In the genomic region with DNA sequence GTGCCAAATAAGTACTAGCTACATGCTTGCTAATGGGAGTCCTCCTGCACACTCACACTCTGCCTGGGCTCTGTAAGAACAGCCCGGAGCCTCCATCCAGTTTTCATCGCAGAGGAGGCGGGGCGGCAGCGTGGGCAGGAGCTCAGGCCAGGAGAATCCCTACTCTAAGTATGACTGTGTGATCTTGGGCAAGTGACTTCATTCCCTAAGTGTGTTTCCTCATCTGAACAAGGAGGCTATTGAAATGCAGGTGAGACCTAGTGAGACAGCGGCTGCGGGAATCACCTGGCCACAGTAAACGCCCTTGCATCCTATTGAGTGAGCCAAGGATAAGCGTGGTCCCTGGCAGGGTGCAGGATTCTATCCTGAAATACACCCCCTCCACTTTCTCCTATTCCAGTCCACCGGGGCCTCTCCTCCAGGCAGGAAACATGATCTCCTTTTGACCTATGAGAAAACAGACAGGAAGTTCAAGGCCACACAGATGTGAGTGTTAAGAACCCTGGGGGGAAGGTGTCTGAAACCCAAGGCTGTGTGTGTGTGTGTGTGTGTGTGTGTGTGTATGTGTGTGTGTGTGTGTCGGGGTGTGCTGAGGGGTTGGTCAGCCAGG, we compare ENCODE assay signal across 11 cellular contexts. TPM values are rescaled to one million over a fixed set of nuclear protein-coding genes. Genes with fewer than 3 reads are reported as not detected.
A peak's percentile ranks its signal among the peaks of the same experiment; 100 is the strongest.
DNase-seq lines count a peak whose midpoint lies in the region; ATAC-seq, FAIRE-seq and TF ChIP-seq lines count a peak whose summit lies in the region.
"Had no signal": no experiment of that assay in that cellular context is flagged by ENCODE, and none has a peak within 500 bp of the region (broad histone marks: within the 10 kb centered on the region; RNA-seq: fewer than 3 reads in every experiment).

No MANE protein-coding gene starts in this region.

- H2BK120ac ChIP-seq in H1 (replicated peaks; ENCODE audit: low read depth, low read length), result no peak overlapping the region

- DNase-seq in activated T-cell treated with anti-CD3 and anti-CD28 coated beads, Interleukin-2, amount 50 U/mL, for 72 hours, result peak; percentile 37 to 47
- DNase-seq in activated T-cell treated with anti-CD3 and anti-CD28 coated beads for 4 hours (no peak), OCI-LY7 (ENCODE audit: low spot score) (peak; percentile 86), H1 (ENCODE audit: low read depth in 1 of 2, low spot score in 2 of 2) (no peak), T-helper 9 cell (no peak)
- DNase-seq in activated CD8-positive, alpha-beta memory T cell treated with anti-CD3 and anti-CD28 coated beads, Interleukin-2, amount 50 U/mL, for 4 hours, result no peak
- DNase-seq: activated T-cell treated with anti-CD3 and anti-CD28 coated beads, Interleukin-2, amount 50 U/mL, for 1 hour; NCI-H526 treated with DMSO at 0.1 percent for 48 hours; nucleus accumbens had no signal

- H2BK12ac ChIP-seq in H1 (ENCODE audit: low read depth, low read length), result 0 out of 2 replicates have a peak overlapping the region, but pooled peaks have one; percentile 23

- POLR2A ChIA-PET in OCI-LY7 (lab: Charles Lee) (no interaction called here), H1 (lab: Charles Lee; ENCODE audit: partially characterized antibody) (interaction anchor here (1.2 to 1.5 kb wide), 2 partner anchors 12 to 105 kb away, joined by 5 to 6 read pairs; no protein-coding TSS in a partner anchor)

- no peak overlapping the region for H3K9ac ChIP-seq in H1 (replicated peaks in 1 of 4; ENCODE audit: extremely low read depth in 1 of 4, low read depth in 3 of 4, low read length in 3 of 4)

- H3K4me3 ChIP-seq in OCI-LY7 (ENCODE audit: low read depth, low read length, poor library complexity, severe bottlenecking) (peak overlapping the region; percentile 14), H1 (ENCODE audit: extremely low read depth in 1 of 4, insufficient read depth in 2 of 4, low read depth in 3 of 4, low read length in 4 of 4) (no peak overlapping the region; a peak in 1 of 8 replicates)

- H3K36me3 Mint-ChIP-seq in activated T-cell treated with anti-CD3 and anti-CD28 coated beads, Interleukin-2, amount 50 U/mL, for 72 hours (ENCODE audit: insufficient read depth in 2 of 2), result no peaks in the 10 kb centered on the region
- H3K36me3 Mint-ChIP-seq in stimulated activated memory B cell treated with anti-CD40 and anti-IgM and Interleukin-4, amounts not matched to agents 10 μg/mL and 1 μg/mL and 100 μg/mL, for 72 hours, result no peaks in the 10 kb centered on the region

- no peak overlapping the region for H4K91ac ChIP-seq in H1 (replicated peaks; ENCODE audit: insufficient read length, low read length)

- peaks cover 60% of the 10 kb centered on the region for H3K4me1 ChIP-seq in OCI-LY7 (ENCODE audit: insufficient read depth, low read length, poor library complexity, severe bottlenecking)
- H3K4me1 ChIP-seq in H1 (replicated peaks in 1 of 4; ENCODE audit: control insufficient read depth in 3 of 4, insufficient read depth in 4 of 4, low read length in 3 of 4), result peaks cover 4 to 14% (median 6%) of the 10 kb centered on the region in 4 experiments

- H3K4ac ChIP-seq in H1 (replicated peaks; ENCODE audit: insufficient read length, low read depth, low read length), result no peak overlapping the region

- peaks cover 5% of the 10 kb centered on the region for H3K27me3 Mint-ChIP-seq in activated T-cell treated with anti-CD3 and anti-CD28 coated beads, Interleukin-2, amount 50 U/mL, for 72 hours (ENCODE audit: low read depth)
- H3K27me3 Mint-ChIP-seq in stimulated activated memory B cell treated with anti-CD40 and anti-IgM and Interleukin-4, amounts not matched to agents 10 μg/mL and 1 μg/mL and 100 μg/mL, for 72 hours, result no peaks in the 10 kb centered on the region

- TF ChIP-seq POLR2A in H1 (IDR thresholded peaks at IDR 0.05; ENCODE audit: control extremely low read depth in 1 of 2, low read depth in 2 of 2, low read length in 2 of 2), result no peak

- TF ChIP-seq CTCF in OCI-LY7 (conservative IDR thresholded peaks at IDR 0.05; ENCODE audit: low read length) (no peak), H1 (IDR thresholded peaks at IDR 0.05; ENCODE audit: control extremely low read depth in 1 of 3, insufficient read depth in 1 of 3, low read depth in 1 of 3, low read length in 3 of 3) (no peak)

- no peaks in the 10 kb centered on the region for H3K79me1 ChIP-seq in H1 (ENCODE audit: low read depth, low read length)

- H3K79me2 ChIP-seq in OCI-LY7 (ENCODE audit: insufficient read depth, low read depth, low read length), result no peaks in the 10 kb centered on the region
- H3K79me2 ChIP-seq in H1 (ENCODE audit: control insufficient read depth in 1 of 2, insufficient read depth in 2 of 2, low read length in 2 of 2), result no peaks in the 10 kb centered on the region

- H4K5ac ChIP-seq in H1 (ENCODE audit: insufficient read length, low read depth, low read length), result no peak overlapping the region

- peak overlapping the region; percentile 57 for H3K4me2 ChIP-seq in OCI-LY7 (ENCODE audit: low read length)
- H3K4me2 ChIP-seq in H1 (ENCODE audit: insufficient read depth in 1 of 2, low read depth in 2 of 2, low read length in 2 of 2), result peak overlapping the region; percentile 21 to 39

- no peaks in the 10 kb centered on the region for H3K23me2 ChIP-seq in H1 (ENCODE audit: low read depth, low read length)

- peak overlapping the region; percentile 3 for H3K27ac Mint-ChIP-seq in activated T-cell treated with anti-CD3 and anti-CD28 coated beads, Interleukin-2, amount 50 U/mL, for 72 hours
- peak overlapping the region; percentile 18 for H3K27ac Mint-ChIP-seq in stimulated activated memory B cell treated with anti-CD40 and anti-IgM and Interleukin-4, amounts not matched to agents 10 μg/mL and 1 μg/mL and 100 μg/mL, for 72 hours

- H3K4me3 Mint-ChIP-seq in activated T-cell treated with anti-CD3 and anti-CD28 coated beads, Interleukin-2, amount 50 U/mL, for 72 hours, result peak overlapping the region; percentile 7 to 34
- H3K4me3 Mint-ChIP-seq in stimulated activated memory B cell treated with anti-CD40 and anti-IgM and Interleukin-4, amounts not matched to agents 10 μg/mL and 1 μg/mL and 100 μg/mL, for 72 hours, result no peak overlapping the region

- peaks cover 21 to 70% (median 62%) of the 10 kb centered on the region in 4 experiments for H3K27me3 ChIP-seq in H1 (replicated peaks in 1 of 4; ENCODE audit: control insufficient read depth in 3 of 4, extremely low read depth in 1 of 4, insufficient read depth in 3 of 4, low read length in 3 of 4)

- H4K8ac ChIP-seq in H1 (ENCODE audit: extremely low read depth, insufficient read depth, low read length), result no peak overlapping the region; the same call in 1 of the 2 replicates

- H3K9me3 Mint-ChIP-seq in activated T-cell treated with anti-CD3 and anti-CD28 coated beads, Interleukin-2, amount 50 U/mL, for 72 hours, result no peaks in the 10 kb centered on the region
- H3K9me3 Mint-ChIP-seq in stimulated activated memory B cell treated with anti-CD40 and anti-IgM and Interleukin-4, amounts not matched to agents 10 μg/mL and 1 μg/mL and 100 μg/mL, for 72 hours, result no peaks in the 10 kb centered on the region

- no peak overlapping the region for H2BK5ac ChIP-seq in H1 (ENCODE audit: low read depth, low read length)

- peak overlapping the region; percentile 47 for H2AFZ ChIP-seq in OCI-LY7 (ENCODE audit: low read length)
- no peak overlapping the region for H2AFZ ChIP-seq in H1 (ENCODE audit: low read length)

- H3K9me3 ChIP-seq in OCI-LY7 (ENCODE audit: low read length) (no peaks in the 10 kb centered on the region), H1 (ENCODE audit: insufficient read depth in 2 of 2, low read depth in 1 of 2, low read length in 1 of 2) (no peaks in the 10 kb centered on the region)

- BruUV-seq in OCI-LY7 (replicated peaks; lab: Mats Ljungman, UMichigan), result no TSS peak

- H3K56ac ChIP-seq in H1 (replicated peaks; ENCODE audit: insufficient read length, low read depth, low read length), result no peak overlapping the region

- H3K27ac ChIP-seq in OCI-LY7 (ENCODE audit: low read depth, low read length, poor library complexity, severe bottlenecking) (peak overlapping the region; percentile 41), H1 (ENCODE audit: low read depth, low read length) (no peak overlapping the region)

- no peak overlapping the region for H3K14ac ChIP-seq in H1 (ENCODE audit: insufficient read length)

- peak; percentile 55 for FAIRE-seq in H1 (lab: Jason Lieb, UNC)

- H3K4me1 Mint-ChIP-seq in activated T-cell treated with anti-CD3 and anti-CD28 coated beads, Interleukin-2, amount 50 U/mL, for 72 hours (ENCODE audit: low read depth), result peaks cover 21% of the 10 kb centered on the region
- peaks cover 45% of the 10 kb centered on the region for H3K4me1 Mint-ChIP-seq in stimulated activated memory B cell treated with anti-CD40 and anti-IgM and Interleukin-4, amounts not matched to agents 10 μg/mL and 1 μg/mL and 100 μg/mL, for 72 hours

- no peak overlapping the region for H2BK15ac ChIP-seq in H1 (ENCODE audit: low read length)

- H2BK20ac ChIP-seq in H1 (ENCODE audit: low read length), result no peak overlapping the region

- H4K20me1 ChIP-seq in OCI-LY7 (ENCODE audit: insufficient read depth, low read length) (no peaks in the 10 kb centered on the region), H1 (replicated peaks in 1 of 2; ENCODE audit: control insufficient read depth in 1 of 2, insufficient read depth in 2 of 2, low read length in 2 of 2) (peaks cover 1 to 4% of the 10 kb centered on the region in 2 experiments)

- H2AK5ac ChIP-seq in H1 (ENCODE audit: low read depth, low read length), result 0 out of 2 replicates have a peak overlapping the region, but pooled peaks have one; percentile 6

- TF ChIP-seq RAD21 in H1 (IDR thresholded peaks at IDR 0.05 in 1 of 2, conservative IDR thresholded peaks at IDR 0.05 in 1 of 2; ENCODE audit: low read depth in 2 of 2, low read length in 2 of 2), result no peak

- H3K23ac ChIP-seq in H1 (ENCODE audit: insufficient read length), result no peak overlapping the region

- H3K18ac ChIP-seq in H1 (ENCODE audit: extremely low read depth, low read length), result no peak overlapping the region

- ATAC-seq in activated T-cell treated with anti-CD3 and anti-CD28 coated beads, Interleukin-2, amount 50 U/mL, for 72 hours (replicated peaks in 1 of 2), result peak; percentile 31 to 37
- ATAC-seq in stimulated activated memory B cell treated with anti-CD40 and anti-IgM and Interleukin-4, amounts not matched to agents 10 μg/mL and 1 μg/mL and 100 μg/mL, for 72 hours, result peak; percentile 42
- ATAC-seq in GM18858 (IDR thresholded peaks at IDR 0.05; ENCODE audit: unreplicated experiment), result no peak

- TF ChIP-seq EP300 in H1 (IDR thresholded peaks at IDR 0.05; ENCODE audit: borderline replicate concordance in 1 of 2, low read depth in 2 of 2, low read length in 2 of 2), result no peak

- intact Hi-C loops in OCI-LY7 (cut with micrococcal nuclease; ENCODE audit: unreplicated experiment), result no loop called here

- no peaks in the 10 kb centered on the region for H3K9me2 ChIP-seq in OCI-LY7 (ENCODE audit: insufficient read depth, low read length)

- no peaks in the 10 kb centered on the region for H3K36me3 ChIP-seq in OCI-LY7 (ENCODE audit: insufficient read depth, low read length)
- no peaks in the 10 kb centered on the region for H3K36me3 ChIP-seq in H1 (ENCODE audit: control insufficient read depth in 2 of 4, insufficient read depth in 4 of 4, low read length in 3 of 4)

- WGBS in H1 (ENCODE audit: extremely low coverage in 1 of 2, insufficient coverage in 1 of 2, insufficient read length in 1 of 2, insufficient replicate concordance in 2 of 2, low coverage in 1 of 2, low lambda C conversion rate in 2 of 2, missing lambda C conversion rate in 1 of 2), 2 experiments, result 28% methylated on average over 11 of the region's 11 CpGs; no CpG with 5 or more reads in 1 of the 2 experiments

- CTCF ChIA-PET in OCI-LY7 (lab: Charles Lee; ENCODE audit: unreplicated experiment), result no interaction called here
- CTCF ChIA-PET in H1 (lab: Charles Lee; ENCODE audit: partially characterized antibody), result interaction anchor here (0.8 to 1.4 kb wide), 6 partner anchors 9 to 111 kb away, joined by 3 to 4 read pairs (median 4); no protein-coding TSS in a partner anchor

RNA-seq across cellular contexts. Expression of a gene that starts 5.2 kb away (rescaled TPM):
- 10 to 100 TPM; 19.5 to 21.3 TPM for total RNA-seq in activated T-cell treated with anti-CD3 and anti-CD28 coated beads, Interleukin-2, amount 50 U/mL, for 72 hours
- 17.1 and 20.1 TPM in 2 replicates for total RNA-seq in OCI-LY7 (2014; rRNA removed; shearing (Covaris generic))
- 49.4 and 54.3 TPM in 2 replicates for total RNA-seq in OCI-LY7 (2022)
- total RNA-seq in H1 (2021; fragmentation: NEBNext Ultra II Directional; extraction: Animal tissue kit (Norgen Biotek cat#: 25700)), result 0.80 and 1.2 TPM in 2 replicates
- polyA plus RNA-seq in H1 (2011; rRNA removed), result 0.39 and 0.57 TPM in 2 replicates
- 0.45 TPM for polyA plus RNA-seq in H1 (2011; cell fraction: cytosol; rRNA removed)
- polyA plus RNA-seq in H1 (2011; cell fraction: nucleus; rRNA removed), result 1.5 TPM
- 0.89 to 1.6 TPM (median 1.1 TPM) in 4 replicates for polyA plus RNA-seq in H1 (2012, experiment 1 of 2)
- 0.58 TPM for polyA plus RNA-seq in H1 (2012, experiment 2 of 2)
- polyA plus RNA-seq in H1 (2013, experiment 1 of 2), result 0.71 TPM
- polyA plus RNA-seq in H1 (2013, experiment 2 of 2), result 0.57 TPM
- 0.13 and 0.22 TPM in 2 replicates for polyA minus RNA-seq in H1 (2011; rRNA and poly(A)+ RNA removed)
- 0.73 TPM for polyA minus RNA-seq in H1 (2011; cell fraction: cytosol; rRNA and poly(A)+ RNA removed)
- 1.4 TPM for polyA minus RNA-seq in H1 (2011; cell fraction: nucleus; rRNA and poly(A)+ RNA removed)

Comparison
In these comparisons a context has a peak if more than half of its experiments do, and no peak if none do; other contexts are left out.
1. DNase-seq: peak in activated T-cell treated with anti-CD3 and anti-CD28 coated beads, Interleukin-2, amount 50 U/mL, for 72 hours (2 of 2) and OCI-LY7 (single experiment); none in activated T-cell treated with anti-CD3 and anti-CD28 coated beads for 4 hours (single experiment), H1 (0 of 2), activated CD8-positive, alpha-beta memory T cell treated with anti-CD3 and anti-CD28 coated beads, Interleukin-2, amount 50 U/mL, for 4 hours (single experiment) and T-helper 9 cell (single experiment).